Comparison of ENCODE assay signal across 14 cellular contexts in the genomic region with DNA sequence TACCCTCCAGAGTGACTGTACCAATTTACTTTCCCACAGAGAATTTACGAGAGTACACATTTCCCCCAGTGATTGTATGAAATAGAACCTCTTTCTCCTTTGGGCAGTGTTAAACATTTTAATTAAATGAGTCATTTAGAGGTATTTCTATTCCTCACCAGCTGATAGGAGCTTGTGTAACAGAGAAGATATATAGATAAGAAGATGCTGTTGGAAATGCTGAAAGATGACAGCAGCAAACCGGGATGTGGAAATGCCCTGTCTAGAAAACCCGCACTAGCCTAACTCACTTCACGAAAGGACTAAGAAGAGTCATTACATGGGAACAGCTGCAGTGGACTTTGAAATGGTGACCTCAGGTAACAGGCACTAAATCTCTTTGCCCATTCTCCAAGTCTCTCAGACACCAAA.
DNase-seq lines count a peak whose midpoint lies in the region; ATAC-seq, FAIRE-seq and TF ChIP-seq lines count a peak whose summit lies in the region.
"Had no signal": no experiment of that assay in that cellular context is flagged by ENCODE, and none has a peak within 500 bp of the region (broad histone marks: within the 10 kb centered on the region; RNA-seq: fewer than 3 reads in every experiment).

No MANE protein-coding gene starts in this region.

- H3K36me3 ChIP-seq in astrocyte (ENCODE audit: insufficient read depth, low read length), result peaks cover 2% of the 10 kb centered on the region
- no peaks in the 10 kb centered on the region for H3K36me3 ChIP-seq in kidney (ENCODE audit: control insufficient read depth in 1 of 2, insufficient read depth in 2 of 2, low read length in 2 of 2)

- intact Hi-C loops in right cardiac atrium (cut with DNase I), result no loop called here
- intact Hi-C loops in kidney (cut with DNase I), result no loop called here

- no peaks in the 10 kb centered on the region for H3K9me3 Mint-ChIP-seq in astrocyte (ENCODE audit: unreplicated experiment)
- H3K9me3 Mint-ChIP-seq: activated CD8-positive, alpha-beta T cell treated with anti-CD3 and anti-CD28 coated beads for 36 hours had no signal

- 82% methylated on average over 4 of the region's 4 CpGs for WGBS in right cardiac atrium

- H3K79me2 ChIP-seq in astrocyte (ENCODE audit: insufficient read depth, low read length), result no peaks in the 10 kb centered on the region

- DNase-seq in AG08396 (ENCODE audit: low spot score) (peak; percentile 21), HT1080 (ENCODE audit: low read depth) (peak; percentile 64), astrocyte (ENCODE audit: low read depth) (peak; percentile 82), kidney tubule cell (ENCODE audit: low spot score) (peak; percentile 43), right cardiac atrium (no peak), kidney (no peak)
- DNase-seq in activated CD8-positive, alpha-beta memory T cell treated with anti-CD3 and anti-CD28 coated beads, Interleukin-2, amount 50 U/mL, for 4 hours, result no peak
- DNase-seq: activated CD8-positive, alpha-beta T cell treated with anti-CD3 and anti-CD28 coated beads for 36 hours; activated naive CD4-positive, alpha-beta T cell treated with anti-CD3 and anti-CD28 coated beads, Interleukin-2, amount 50 U/mL, for 16 hours; CD4-positive, alpha-beta memory T cell; MM.1S; NCI-H774; T-cell had no signal

- H3K9me3 ChIP-seq in astrocyte (ENCODE audit: insufficient read depth, low read depth, low read length) (no peaks in the 10 kb centered on the region), right cardiac atrium (ENCODE audit: control insufficient read depth, low read length) (no peaks in the 10 kb centered on the region), kidney (ENCODE audit: control insufficient read depth in 1 of 2, low read length in 2 of 2) (no peaks in the 10 kb centered on the region)

- H3K9ac ChIP-seq in astrocyte (ENCODE audit: low read length) (no peak overlapping the region), kidney (ENCODE audit: low read length in 2 of 2) (no peak overlapping the region)

- H3K4me3 ChIP-seq in astrocyte (ENCODE audit: insufficient read depth, low read depth, low read length) (no peak overlapping the region), right cardiac atrium (ENCODE audit: low read length) (no peak overlapping the region), kidney (ENCODE audit: low read length in 2 of 2) (no peak overlapping the region)

- peak overlapping the region; percentile 34 for H3K4me2 ChIP-seq in astrocyte (ENCODE audit: low read length)

- H3K27ac ChIP-seq in astrocyte (ENCODE audit: low read depth, low read length) (no peak overlapping the region), right cardiac atrium (ENCODE audit: low read length) (no peak overlapping the region), kidney (ENCODE audit: low read depth in 2 of 2, low read length in 2 of 2) (no peak overlapping the region)

- H3K27ac Mint-ChIP-seq in astrocyte (ENCODE audit: unreplicated experiment), result peak overlapping the region; percentile 49
- H3K27ac Mint-ChIP-seq: activated CD8-positive, alpha-beta T cell treated with anti-CD3 and anti-CD28 coated beads for 36 hours; CD4-positive, alpha-beta memory T cell; T-cell had no signal

- no peak overlapping the region for H2AFZ ChIP-seq in astrocyte (ENCODE audit: low read depth, low read length)

- H3K4me3 Mint-ChIP-seq in astrocyte (ENCODE audit: unreplicated experiment), result no peak overlapping the region
- H3K4me3 Mint-ChIP-seq: activated CD8-positive, alpha-beta T cell treated with anti-CD3 and anti-CD28 coated beads for 36 hours; CD4-positive, alpha-beta memory T cell; T-cell had no signal

- no peaks in the 10 kb centered on the region for H4K20me1 ChIP-seq in astrocyte (ENCODE audit: insufficient read depth, low read length)

- FAIRE-seq in astrocyte (lab: Jason Lieb, UNC) (peak; percentile 58), kidney (lab: Jason Lieb, UNC) (no peak)

- H3K27me3 ChIP-seq in astrocyte (ENCODE audit: insufficient read depth, low read length) (no peaks in the 10 kb centered on the region), right cardiac atrium (ENCODE audit: control insufficient read depth, insufficient read depth) (no peaks in the 10 kb centered on the region)

- peaks cover 7% of the 10 kb centered on the region for H3K4me1 Mint-ChIP-seq in astrocyte (ENCODE audit: low read depth, unreplicated experiment)
- H3K4me1 Mint-ChIP-seq: CD4-positive, alpha-beta memory T cell; T-cell had no signal

- H3K27me3 Mint-ChIP-seq in astrocyte (ENCODE audit: low read depth, unreplicated experiment), result no peaks in the 10 kb centered on the region
- H3K27me3 Mint-ChIP-seq: activated CD8-positive, alpha-beta T cell treated with anti-CD3 and anti-CD28 coated beads for 36 hours; CD4-positive, alpha-beta memory T cell; T-cell had no signal

- H3K36me3 Mint-ChIP-seq in astrocyte (ENCODE audit: low read depth, unreplicated experiment), result peaks cover 11% of the 10 kb centered on the region
- H3K36me3 Mint-ChIP-seq: CD4-positive, alpha-beta memory T cell; T-cell had no signal

- ATAC-seq in right cardiac atrium (no peak), GM19328 (IDR thresholded peaks at IDR 0.05; ENCODE audit: unreplicated experiment) (no peak)
- ATAC-seq: activated CD8-positive, alpha-beta T cell treated with anti-CD3 and anti-CD28 coated beads for 36 hours; T-cell had no signal

- TF ChIP-seq CTCF in astrocyte (IDR thresholded peaks at IDR 0.05; ENCODE audit: insufficient read depth, low read depth, low read length) (no peak), kidney (IDR thresholded peaks at IDR 0.05; ENCODE audit: borderline replicate concordance, extremely low read depth, insufficient read depth) (no peak)

- H3K4me1 ChIP-seq in astrocyte (ENCODE audit: insufficient read depth, low read length) (peaks cover 6% of the 10 kb centered on the region), right cardiac atrium (ENCODE audit: control insufficient read depth, insufficient read depth, low read length) (no peaks in the 10 kb centered on the region), kidney (ENCODE audit: control insufficient read depth in 1 of 2, insufficient read depth in 1 of 2, low read depth in 1 of 2, low read length in 2 of 2) (no peaks in the 10 kb centered on the region)

Comparison
In these comparisons a context has a peak if more than half of its experiments do, and no peak if none do; other contexts are left out.
1. DNase-seq: peak in AG08396 (single experiment), HT1080 (single experiment), astrocyte (single experiment) and kidney tubule cell (single experiment); none in right cardiac atrium (0 of 3), activated CD8-positive, alpha-beta memory T cell treated with anti-CD3 and anti-CD28 coated beads, Interleukin-2, amount 50 U/mL, for 4 hours (single experiment) and kidney (single experiment).